ENCODE assay signal across 1 cellular context in the genomic region with DNA sequence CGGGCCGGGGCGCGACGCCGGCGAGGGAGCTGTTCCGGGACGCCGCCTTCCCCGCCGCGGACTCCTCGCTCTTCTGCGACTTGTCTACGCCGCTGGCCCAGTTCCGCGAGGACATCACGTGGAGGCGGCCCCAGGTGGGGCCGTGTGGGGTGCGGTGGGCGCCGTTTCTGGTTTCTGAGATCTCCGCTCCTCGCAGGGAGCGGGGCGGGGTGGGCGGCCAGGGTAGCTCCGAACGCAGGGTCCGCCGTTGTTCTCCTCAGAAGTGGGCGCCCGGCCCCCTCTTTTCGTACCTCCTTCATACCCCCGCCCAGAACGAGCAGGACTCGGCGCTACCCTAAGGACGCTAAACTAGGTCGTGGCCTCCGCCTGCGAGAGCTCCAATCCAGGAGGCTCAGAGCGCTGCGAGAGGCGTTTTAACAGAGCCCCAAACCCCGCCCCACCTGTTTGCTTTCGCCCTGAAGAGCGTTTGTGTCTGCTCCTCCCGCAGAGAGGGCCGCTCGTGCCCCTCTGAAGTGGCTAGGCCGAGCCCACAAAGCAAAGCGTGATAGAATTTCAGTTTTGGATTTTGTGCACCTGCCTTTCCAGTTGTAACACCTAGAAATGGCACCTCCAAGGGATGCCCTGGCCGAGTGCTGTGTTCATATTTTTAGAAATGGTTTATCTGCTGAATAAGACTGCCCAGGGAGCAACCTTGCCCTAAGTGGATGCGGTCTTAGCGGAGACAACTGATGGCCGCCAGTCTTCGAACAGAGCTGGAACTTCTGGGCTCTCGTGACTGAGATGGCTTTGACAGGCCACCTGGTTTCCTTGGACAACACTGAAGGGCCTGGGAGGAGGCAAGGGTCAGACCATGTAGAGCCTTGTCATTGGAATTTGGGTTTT.
A peak's percentile ranks its signal among the peaks of the same experiment; 100 is the strongest.
TF ChIP-seq lines count a peak whose summit lies in the region.

No MANE protein-coding gene starts in this region.

TF ChIP-seq in HepG2, 621 proteins besides CTCF, POLR2A, EP300 and RAD21 (continued from another document and continues in another):
- TF ChIP-seq, protein P1, sequence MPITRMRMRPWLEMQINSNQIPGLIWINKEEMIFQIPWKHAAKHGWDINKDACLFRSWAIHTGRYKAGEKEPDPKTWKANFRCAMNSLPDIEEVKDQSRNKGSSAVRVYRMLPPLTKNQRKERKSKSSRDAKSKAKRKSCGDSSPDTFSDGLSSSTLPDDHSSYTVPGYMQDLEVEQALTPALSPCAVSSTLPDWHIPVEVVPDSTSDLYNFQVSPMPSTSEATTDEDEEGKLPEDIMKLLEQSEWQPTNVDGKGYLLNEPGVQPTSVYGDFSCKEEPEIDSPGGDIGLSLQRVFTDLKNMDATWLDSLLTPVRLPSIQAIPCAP (CRISPR knock-in tag; IDR thresholded peaks at IDR 0.05; ENCODE audit: low read depth) = 0 out of 2 replicates have a peak, but pooled peaks have one; percentile 37
- TF ChIP-seq, protein P2, sequence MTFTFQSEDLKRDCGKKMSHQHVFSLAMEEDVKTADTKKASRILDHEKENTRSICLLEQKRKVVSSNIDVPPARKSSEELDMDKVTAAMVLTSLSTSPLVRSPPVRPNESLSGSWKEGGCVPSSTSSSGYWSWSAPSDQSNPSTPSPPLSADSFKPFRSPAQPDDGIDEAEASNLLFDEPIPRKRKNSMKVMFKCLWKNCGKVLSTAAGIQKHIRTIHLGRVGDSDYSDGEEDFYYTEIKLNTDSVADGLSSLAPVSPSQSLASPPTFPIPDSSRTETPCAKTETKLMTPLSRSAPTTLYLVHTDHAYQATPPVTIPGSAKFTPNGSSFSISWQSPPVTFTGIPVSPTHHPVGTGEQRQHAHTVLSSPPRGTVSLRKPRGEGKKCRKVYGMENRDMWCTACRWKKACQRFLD (CRISPR knock-in tag; IDR thresholded peaks at IDR 0.05; ENCODE audit: borderline replicate concordance) = peak; percentile 18; the same call in 1 of the 2 replicates
- TF ChIP-seq MYNN (CRISPR knock-in tag; IDR thresholded peaks at IDR 0.05; ENCODE audit: low read depth) (no peak), KMT2A (CRISPR knock-in tag; IDR thresholded peaks at IDR 0.05) (0 out of 2 replicates have a peak, but pooled peaks have one; percentile 59), ZNF547 (CRISPR knock-in tag; IDR thresholded peaks at IDR 0.05) (0 out of 2 replicates have a peak, but pooled peaks have one; percentile 49), PAX8 (CRISPR knock-in tag; IDR thresholded peaks at IDR 0.05; ENCODE audit: borderline replicate concordance) (0 out of 2 replicates have a peak, but pooled peaks have one; percentile 82), GABPA (IDR thresholded peaks at IDR 0.05; ENCODE audit: low read depth, low read length) (no peak), GABPA (CRISPR knock-in tag; IDR thresholded peaks at IDR 0.05; ENCODE audit: low read depth) (no peak), SIX1 (CRISPR knock-in tag; IDR thresholded peaks at IDR 0.05; ENCODE audit: borderline replicate concordance) (no peak), SP5 (CRISPR knock-in tag; IDR thresholded peaks at IDR 0.05; ENCODE audit: borderline replicate concordance, low read depth) (0 out of 2 replicates have a peak, but pooled peaks have one; percentile 29), ZEB1 (IDR thresholded peaks at IDR 0.05; ENCODE audit: insufficient replicate concordance, low read depth) (no peak), ZNF572 (CRISPR knock-in tag; IDR thresholded peaks at IDR 0.05) (peak; percentile 44; the same call in 1 of the 2 replicates), MTF1 (CRISPR knock-in tag; IDR thresholded peaks at IDR 0.05) (no peak), ZNF747 (CRISPR knock-in tag; IDR thresholded peaks at IDR 0.05; ENCODE audit: borderline replicate concordance) (peak; percentile 43; the same call in 1 of the 2 replicates), ZNF138 (CRISPR knock-in tag; IDR thresholded peaks at IDR 0.05; ENCODE audit: low read depth) (peak; percentile 77), GTF3A (CRISPR knock-in tag; conservative IDR thresholded peaks at IDR 0.05) (0 out of 2 replicates have a peak, but pooled peaks have one; percentile 41), ZBTB7B (CRISPR knock-in tag; IDR thresholded peaks at IDR 0.05) (peak; percentile 17; the same call in 1 of the 2 replicates), ZNF674 (CRISPR knock-in tag; IDR thresholded peaks at IDR 0.05; ENCODE audit: low read depth) (peak; percentile 67; the same call in 1 of the 2 replicates)
- TF ChIP-seq, protein P3, sequence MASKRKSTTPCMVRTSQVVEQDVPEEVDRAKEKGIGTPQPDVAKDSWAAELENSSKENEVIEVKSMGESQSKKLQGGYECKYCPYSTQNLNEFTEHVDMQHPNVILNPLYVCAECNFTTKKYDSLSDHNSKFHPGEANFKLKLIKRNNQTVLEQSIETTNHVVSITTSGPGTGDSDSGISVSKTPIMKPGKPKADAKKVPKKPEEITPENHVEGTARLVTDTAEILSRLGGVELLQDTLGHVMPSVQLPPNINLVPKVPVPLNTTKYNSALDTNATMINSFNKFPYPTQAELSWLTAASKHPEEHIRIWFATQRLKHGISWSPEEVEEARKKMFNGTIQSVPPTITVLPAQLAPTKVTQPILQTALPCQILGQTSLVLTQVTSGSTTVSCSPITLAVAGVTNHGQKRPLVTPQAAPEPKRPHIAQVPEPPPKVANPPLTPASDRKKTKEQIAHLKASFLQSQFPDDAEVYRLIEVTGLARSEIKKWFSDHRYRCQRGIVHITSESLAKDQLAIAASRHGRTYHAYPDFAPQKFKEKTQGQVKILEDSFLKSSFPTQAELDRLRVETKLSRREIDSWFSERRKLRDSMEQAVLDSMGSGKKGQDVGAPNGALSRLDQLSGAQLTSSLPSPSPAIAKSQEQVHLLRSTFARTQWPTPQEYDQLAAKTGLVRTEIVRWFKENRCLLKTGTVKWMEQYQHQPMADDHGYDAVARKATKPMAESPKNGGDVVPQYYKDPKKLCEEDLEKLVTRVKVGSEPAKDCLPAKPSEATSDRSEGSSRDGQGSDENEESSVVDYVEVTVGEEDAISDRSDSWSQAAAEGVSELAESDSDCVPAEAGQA (IDR thresholded peaks at IDR 0.05; ENCODE audit: low read depth) = no peak
- TF ChIP-seq, protein P3 (CRISPR knock-in tag; IDR thresholded peaks at IDR 0.05; ENCODE audit: borderline replicate concordance) = no peak
- TF ChIP-seq, protein P4, sequence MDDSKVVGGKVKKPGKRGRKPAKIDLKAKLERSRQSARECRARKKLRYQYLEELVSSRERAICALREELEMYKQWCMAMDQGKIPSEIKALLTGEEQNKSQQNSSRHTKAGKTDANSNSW (CRISPR knock-in tag; IDR thresholded peaks at IDR 0.05; ENCODE audit: borderline replicate concordance) = peak; percentile 22; the same call in 1 of the 2 replicates
- TF ChIP-seq, protein P5, sequence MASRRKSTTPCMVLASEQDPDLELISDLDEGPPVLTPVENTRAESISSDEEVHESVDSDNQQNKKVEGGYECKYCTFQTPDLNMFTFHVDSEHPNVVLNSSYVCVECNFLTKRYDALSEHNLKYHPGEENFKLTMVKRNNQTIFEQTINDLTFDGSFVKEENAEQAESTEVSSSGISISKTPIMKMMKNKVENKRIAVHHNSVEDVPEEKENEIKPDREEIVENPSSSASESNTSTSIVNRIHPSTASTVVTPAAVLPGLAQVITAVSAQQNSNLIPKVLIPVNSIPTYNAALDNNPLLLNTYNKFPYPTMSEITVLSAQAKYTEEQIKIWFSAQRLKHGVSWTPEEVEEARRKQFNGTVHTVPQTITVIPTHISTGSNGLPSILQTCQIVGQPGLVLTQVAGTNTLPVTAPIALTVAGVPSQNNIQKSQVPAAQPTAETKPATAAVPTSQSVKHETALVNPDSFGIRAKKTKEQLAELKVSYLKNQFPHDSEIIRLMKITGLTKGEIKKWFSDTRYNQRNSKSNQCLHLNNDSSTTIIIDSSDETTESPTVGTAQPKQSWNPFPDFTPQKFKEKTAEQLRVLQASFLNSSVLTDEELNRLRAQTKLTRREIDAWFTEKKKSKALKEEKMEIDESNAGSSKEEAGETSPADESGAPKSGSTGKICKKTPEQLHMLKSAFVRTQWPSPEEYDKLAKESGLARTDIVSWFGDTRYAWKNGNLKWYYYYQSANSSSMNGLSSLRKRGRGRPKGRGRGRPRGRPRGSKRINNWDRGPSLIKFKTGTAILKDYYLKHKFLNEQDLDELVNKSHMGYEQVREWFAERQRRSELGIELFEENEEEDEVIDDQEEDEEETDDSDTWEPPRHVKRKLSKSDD (CRISPR knock-in tag; IDR thresholded peaks at IDR 0.05; ENCODE audit: low read depth) = peak; percentile 6; the same call in 1 of the 2 replicates
- TF ChIP-seq, protein P6, sequence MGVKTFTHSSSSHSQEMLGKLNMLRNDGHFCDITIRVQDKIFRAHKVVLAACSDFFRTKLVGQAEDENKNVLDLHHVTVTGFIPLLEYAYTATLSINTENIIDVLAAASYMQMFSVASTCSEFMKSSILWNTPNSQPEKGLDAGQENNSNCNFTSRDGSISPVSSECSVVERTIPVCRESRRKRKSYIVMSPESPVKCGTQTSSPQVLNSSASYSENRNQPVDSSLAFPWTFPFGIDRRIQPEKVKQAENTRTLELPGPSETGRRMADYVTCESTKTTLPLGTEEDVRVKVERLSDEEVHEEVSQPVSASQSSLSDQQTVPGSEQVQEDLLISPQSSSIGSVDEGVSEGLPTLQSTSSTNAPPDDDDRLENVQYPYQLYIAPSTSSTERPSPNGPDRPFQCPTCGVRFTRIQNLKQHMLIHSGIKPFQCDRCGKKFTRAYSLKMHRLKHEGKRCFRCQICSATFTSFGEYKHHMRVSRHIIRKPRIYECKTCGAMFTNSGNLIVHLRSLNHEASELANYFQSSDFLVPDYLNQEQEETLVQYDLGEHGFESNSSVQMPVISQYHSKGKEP (CRISPR knock-in tag; IDR thresholded peaks at IDR 0.05) = no peak
- TF ChIP-seq, protein P7, sequence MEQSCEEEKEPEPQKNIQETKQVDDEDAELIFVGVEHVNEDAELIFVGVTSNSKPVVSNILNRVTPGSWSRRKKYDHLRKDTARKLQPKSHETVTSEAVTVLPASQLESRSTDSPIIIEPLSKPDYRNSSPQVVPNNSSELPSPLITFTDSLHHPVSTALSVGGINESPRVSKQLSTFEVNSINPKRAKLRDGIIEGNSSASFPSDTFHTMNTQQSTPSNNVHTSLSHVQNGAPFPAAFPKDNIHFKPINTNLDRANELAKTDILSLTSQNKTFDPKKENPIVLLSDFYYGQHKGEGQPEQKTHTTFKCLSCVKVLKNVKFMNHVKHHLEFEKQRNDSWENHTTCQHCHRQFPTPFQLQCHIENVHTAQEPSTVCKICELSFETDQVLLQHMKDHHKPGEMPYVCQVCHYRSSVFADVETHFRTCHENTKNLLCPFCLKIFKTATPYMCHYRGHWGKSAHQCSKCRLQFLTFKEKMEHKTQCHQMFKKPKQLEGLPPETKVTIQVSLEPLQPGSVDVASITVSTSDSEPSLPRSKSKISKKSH (CRISPR knock-in tag; IDR thresholded peaks at IDR 0.05; ENCODE audit: borderline replicate concordance) = no peak
- TF ChIP-seq, protein P8, sequence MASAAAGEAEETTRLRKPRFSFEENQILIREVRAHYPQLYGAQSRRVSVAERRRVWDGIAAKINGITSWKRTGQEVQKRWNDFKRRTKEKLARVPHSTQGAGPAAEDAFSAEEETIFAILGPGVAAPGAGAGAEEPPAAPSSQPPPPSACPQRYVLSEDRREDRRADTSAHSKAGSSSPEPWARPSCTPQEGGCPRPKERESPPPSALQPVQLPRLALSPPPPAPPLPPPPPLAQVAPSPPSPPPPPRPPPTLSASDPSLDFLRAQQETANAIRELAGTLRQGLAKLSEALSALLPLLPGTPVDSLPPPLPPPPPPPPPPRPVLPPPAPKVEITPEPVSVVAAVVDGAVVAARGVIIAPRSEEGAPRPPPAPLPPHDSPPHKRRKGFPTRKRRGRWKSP (CRISPR knock-in tag; IDR thresholded peaks at IDR 0.05) = peak; percentile 64; the same call in 1 of the 2 replicates
- TF ChIP-seq, protein P9, sequence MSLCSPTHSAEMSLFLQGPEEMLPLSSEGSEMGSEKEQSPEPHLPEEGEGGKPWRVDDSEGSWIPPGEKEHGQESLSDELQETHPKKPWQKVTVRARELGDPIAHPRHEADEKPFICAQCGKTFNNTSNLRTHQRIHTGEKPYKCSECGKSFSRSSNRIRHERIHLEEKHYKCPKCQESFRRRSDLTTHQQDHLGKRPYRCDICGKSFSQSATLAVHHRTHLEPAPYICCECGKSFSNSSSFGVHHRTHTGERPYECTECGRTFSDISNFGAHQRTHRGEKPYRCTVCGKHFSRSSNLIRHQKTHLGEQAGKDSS (CRISPR knock-in tag; IDR thresholded peaks at IDR 0.05; ENCODE audit: borderline replicate concordance, low read depth) = peak; percentile 38; the same call in 1 of the 2 replicates
